ENCODE assay signal across 8 cellular contexts in the genomic region with DNA sequence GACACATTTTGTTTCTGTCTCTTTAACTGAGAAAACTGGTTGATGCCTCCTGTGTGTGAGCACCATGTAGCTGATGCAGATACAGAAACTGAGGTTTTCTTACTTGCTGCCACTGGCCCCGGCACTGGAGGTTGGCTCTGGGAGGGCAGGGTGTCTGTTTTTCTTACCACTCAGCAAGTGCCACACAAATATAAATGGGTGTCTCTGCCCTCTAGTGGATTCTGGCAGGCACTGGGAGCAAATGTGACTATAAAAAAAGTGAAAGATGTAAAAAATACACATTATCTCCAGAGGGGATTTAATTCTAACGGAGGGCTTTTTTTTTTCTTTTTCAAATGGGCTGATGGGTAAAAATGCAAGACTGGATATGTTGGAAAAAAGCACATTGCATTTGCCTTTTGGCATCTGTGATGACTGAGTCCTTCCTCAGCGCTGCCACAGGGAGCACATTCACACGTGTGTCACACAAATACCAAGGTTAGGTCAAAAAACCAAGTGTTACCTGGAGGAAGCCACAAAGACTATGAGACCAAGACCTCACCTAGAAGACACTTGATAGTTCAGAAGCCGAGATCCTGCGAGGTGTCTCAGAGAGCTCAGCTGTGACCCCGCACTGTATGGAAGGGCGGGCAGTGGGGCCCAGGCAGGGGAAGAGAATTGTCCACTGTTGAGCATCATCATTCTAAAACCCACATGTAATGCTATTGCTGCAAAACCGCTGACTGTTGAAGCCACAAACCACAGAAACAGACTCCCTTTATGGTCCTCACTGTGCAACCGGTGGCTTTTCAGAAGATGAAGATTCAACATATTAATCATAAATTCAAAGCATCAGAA. TPM values are rescaled to one million over a fixed set of nuclear protein-coding genes. Genes with fewer than 3 reads are reported as not detected.
DNase-seq lines count a peak whose midpoint lies in the region; ATAC-seq and TF ChIP-seq lines count a peak whose summit lies in the region.

No MANE protein-coding gene starts in this region.

- intact Hi-C loops in gastrocnemius medialis (cut with DNase I; ENCODE audit: low total_unique reads), result no loop called here

- H3K4me1 ChIP-seq in cardiac muscle cell (ENCODE audit: low read depth) (no peaks in the 10 kb centered on the region), gastrocnemius medialis (no peaks in the 10 kb centered on the region)

- DNase-seq in G401 (ENCODE audit: low spot score) (peak; percentile 68), HUDEP-2 (lab: John Stamatoyannopoulos, UW; ENCODE audit: unreplicated experiment in 76 of 76) (peak in 70 of 76 experiments; percentile 10 to 81 (median 53)), RPMI7951 (ENCODE audit: low read depth) (peak; percentile 78), activated gamma-delta T cell treated with Interleukin-2 at 50 U/mL for 16 hours (peak; percentile 44), cardiac muscle cell (ENCODE audit: low read depth in 1 of 2, low spot score in 1 of 2) (peak; percentile 61 to 62), gastrocnemius medialis (no peak), OCI-M2 (lab: John Stamatoyannopoulos, UW; ENCODE audit: unreplicated experiment) (no peak)

- TF ChIP-seq POLR2A in gastrocnemius medialis (IDR thresholded peaks at IDR 0.05), result no peak

- H3K4me3 ChIP-seq in cardiac muscle cell (no peak overlapping the region), gastrocnemius medialis (no peak overlapping the region)

- ATAC-seq in GM21576 (IDR thresholded peaks at IDR 0.05; ENCODE audit: unreplicated experiment) (peak; percentile 95), gastrocnemius medialis (peak in 1 of 2 donors; percentile 53)

- H3K9me3 ChIP-seq in cardiac muscle cell (ENCODE audit: low read depth), result no peaks in the 10 kb centered on the region
- no peaks in the 10 kb centered on the region for H3K9me3 ChIP-seq in gastrocnemius medialis

- peak; percentile 64 for TF ChIP-seq CTCF in cardiac muscle cell (IDR thresholded peaks at IDR 0.05; ENCODE audit: low read depth, low read length)
- peak in 4 of 5 experiments; percentile 32 to 63 (median 40) for TF ChIP-seq CTCF in gastrocnemius medialis (IDR thresholded peaks at IDR 0.05 in 4 of 5, conservative IDR thresholded peaks at IDR 0.05 in 1 of 5)

- in situ Hi-C loops in G401 (cut with HindIII; ENCODE audit: low sequenced_read_pairs) (no loop called here), gastrocnemius medialis (cut with MboI; ENCODE audit: low sequenced_read_pairs in 4 of 4) (no loop called here)

- H3K27me3 ChIP-seq in cardiac muscle cell (no peaks in the 10 kb centered on the region), gastrocnemius medialis (no peaks in the 10 kb centered on the region)

- H3K36me3 ChIP-seq in cardiac muscle cell (no peaks in the 10 kb centered on the region), gastrocnemius medialis (no peaks in the 10 kb centered on the region)

- H3K27ac ChIP-seq in cardiac muscle cell (no peak overlapping the region), gastrocnemius medialis (no peak overlapping the region)

RNA-seq across cellular contexts. Expression of gene PGBD2, which starts 18.9 kb away (rescaled TPM):
- total RNA-seq in G401 (2014; rRNA removed; shearing (Covaris generic)), result 5.3 and 10.0 TPM in 2 replicates
- total RNA-seq in RPMI7951 (2014; rRNA removed; shearing (Covaris generic)), result 6.2 TPM in 2 replicates
- total RNA-seq in cardiac muscle cell (4.0 and 8.0 TPM in 2 replicates), gastrocnemius medialis (1 to 10 TPM in 3 of 4 donors, under 1 TPM in 1; 0.22 to 2.8 (median 2.0) TPM)
- 4.8 and 5.8 TPM in 2 replicates for polyA plus RNA-seq in cardiac muscle cell

Comparison
In these comparisons a context has a peak if more than half of its experiments do, and no peak if none do; other contexts are left out.
1. DNase-seq: peak in G401 (single experiment), HUDEP-2 (70 of 76), RPMI7951 (single experiment), activated gamma-delta T cell treated with Interleukin-2 at 50 U/mL for 16 hours (single experiment) and cardiac muscle cell (2 of 2); none in gastrocnemius medialis (0 of 2) and OCI-M2 (single experiment).